ENCODE assay signal across 24 cellular contexts in genomic region chr10:18608581-18608980, GRCh38.
"Had no signal": no experiment of that assay in that cellular context is flagged by ENCODE, and none has a peak within 500 bp of the region (broad histone marks: within the 10 kb centered on the region; RNA-seq: fewer than 3 reads in every experiment).

No MANE protein-coding gene starts in this region.

- H3K4me1 ChIP-seq: prostate gland, vagina had no signal

- FAIRE-seq: colon, frontal cortex had no signal

- H3K9me3 Mint-ChIP-seq: activated CD4-positive, alpha-beta T cell treated with anti-CD3 and anti-CD28 coated beads, Interleukin-2, amount 10 ng/mL, durations not matched to agents 7 days and 5 days; activated naive CD4-positive, alpha-beta T cell treated with anti-CD3 and anti-CD28 coated beads for 36 hours; activated naive CD8-positive, alpha-beta T cell treated with anti-CD3 and anti-CD28 coated beads, Interleukin-2, amount 50 U/mL, for 24 hours; activated T-cell treated with anti-CD3 and anti-CD28 coated beads, Interleukin-2, amount 50 U/mL, for 24 hours; activated T-helper 2 cell treated with anti-CD3 and anti-CD28 coated beads, Interferon-gamma antibody, Interleukin-2, Interleukin-4, amounts not matched to agents 10 μg/mL and 5 μg/mL and 100 μg/mL, durations not matched to agents 14 hours and 24 hours and 36 hours; memory B cell; neural crest cell; stimulated activated naive CD8-positive, alpha-beta T cell treated with anti-CD3 and anti-CD28 coated beads, Interleukin-15, amount 100 ng/mL, for 72 hours had no signal

- H3K27ac ChIP-seq: ascending aorta, cardiac muscle cell, dorsolateral prefrontal cortex, left lung, prostate gland, right atrium auricular region, skin epidermis, suprapubic skin, transverse colon, vagina had no signal

- H3K27me3 ChIP-seq: ascending aorta, cardiac muscle cell, dorsolateral prefrontal cortex, left lung, right atrium auricular region, suprapubic skin, transverse colon, vagina had no signal

- H3K9me3 ChIP-seq: ascending aorta, left lung, prostate gland, right atrium auricular region, suprapubic skin, transverse colon, vagina had no signal

- H3K4me1 Mint-ChIP-seq: activated CD4-positive, alpha-beta T cell treated with anti-CD3 and anti-CD28 coated beads, Interleukin-2, amount 10 ng/mL, durations not matched to agents 7 days and 5 days; memory B cell; stimulated activated naive CD8-positive, alpha-beta T cell treated with anti-CD3 and anti-CD28 coated beads, Interleukin-15, amount 100 ng/mL, for 72 hours had no signal

- ATAC-seq: activated CD8-positive, alpha-beta T cell treated with anti-CD3 and anti-CD28 coated beads, Interleukin-2, amount 10 ng/mL, durations not matched to agents 7 days and 5 days; left lung; stimulated activated naive CD8-positive, alpha-beta T cell treated with anti-CD3 and anti-CD28 coated beads, Interleukin-15, amount 100 ng/mL, for 72 hours had no signal

- H3K4me3 Mint-ChIP-seq: activated CD4-positive, alpha-beta T cell treated with anti-CD3 and anti-CD28 coated beads, Interleukin-2, amount 10 ng/mL, durations not matched to agents 7 days and 5 days; activated CD8-positive, alpha-beta T cell treated with anti-CD3 and anti-CD28 coated beads, Interleukin-2, amount 10 ng/mL, durations not matched to agents 7 days and 5 days; activated naive CD4-positive, alpha-beta T cell treated with anti-CD3 and anti-CD28 coated beads for 36 hours; activated naive CD8-positive, alpha-beta T cell treated with anti-CD3 and anti-CD28 coated beads, Interleukin-2, amount 50 U/mL, for 24 hours; activated T-cell treated with anti-CD3 and anti-CD28 coated beads, Interleukin-2, amount 50 U/mL, for 24 hours; memory B cell; neural crest cell; stimulated activated naive CD8-positive, alpha-beta T cell treated with anti-CD3 and anti-CD28 coated beads, Interleukin-15, amount 100 ng/mL, for 72 hours had no signal

- DNase-seq: activated CD4-positive, alpha-beta T cell treated with anti-CD3 and anti-CD28 coated beads, Interleukin-2, amount 10 ng/mL, durations not matched to agents 7 days and 5 days; activated CD8-positive, alpha-beta T cell treated with anti-CD3 and anti-CD28 coated beads, Interleukin-2, amount 10 ng/mL, durations not matched to agents 7 days and 5 days; activated naive CD4-positive, alpha-beta T cell treated with anti-CD3 and anti-CD28 coated beads for 36 hours; activated naive CD8-positive, alpha-beta T cell treated with anti-CD3 and anti-CD28 coated beads, Interleukin-2, amount 50 U/mL, for 24 hours; activated T-cell treated with anti-CD3 and anti-CD28 coated beads, Interleukin-2, amount 50 U/mL, for 24 hours; dorsolateral prefrontal cortex; erythroblast; head of caudate nucleus; left lung; stimulated activated CD4-positive, alpha-beta T cell treated with anti-CD3 and anti-CD28 coated beads, Interleukin-4, amount 100 ng/mL, for 1 hour; stimulated activated naive CD8-positive, alpha-beta T cell treated with anti-CD3 and anti-CD28 coated beads, Interleukin-15, amount 100 ng/mL, for 72 hours; transverse colon had no signal

- H3K4me3 ChIP-seq: ascending aorta, cardiac muscle cell, dorsolateral prefrontal cortex, left lung, prostate gland, right atrium auricular region, skin epidermis, suprapubic skin, transverse colon, vagina had no signal

- H3K27me3 Mint-ChIP-seq: activated CD4-positive, alpha-beta T cell treated with anti-CD3 and anti-CD28 coated beads, Interleukin-2, amount 10 ng/mL, durations not matched to agents 7 days and 5 days; activated naive CD8-positive, alpha-beta T cell treated with anti-CD3 and anti-CD28 coated beads, Interleukin-2, amount 50 U/mL, for 24 hours; activated T-cell treated with anti-CD3 and anti-CD28 coated beads, Interleukin-2, amount 50 U/mL, for 24 hours; memory B cell; stimulated activated naive CD8-positive, alpha-beta T cell treated with anti-CD3 and anti-CD28 coated beads, Interleukin-15, amount 100 ng/mL, for 72 hours had no signal

- H3K36me3 ChIP-seq: cardiac muscle cell, prostate gland, right atrium auricular region, transverse colon, vagina had no signal

- H3K27ac Mint-ChIP-seq: activated CD4-positive, alpha-beta T cell treated with anti-CD3 and anti-CD28 coated beads, Interleukin-2, amount 10 ng/mL, durations not matched to agents 7 days and 5 days; activated CD8-positive, alpha-beta T cell treated with anti-CD3 and anti-CD28 coated beads, Interleukin-2, amount 10 ng/mL, durations not matched to agents 7 days and 5 days; activated naive CD4-positive, alpha-beta T cell treated with anti-CD3 and anti-CD28 coated beads for 36 hours; activated naive CD8-positive, alpha-beta T cell treated with anti-CD3 and anti-CD28 coated beads, Interleukin-2, amount 50 U/mL, for 24 hours; activated T-cell treated with anti-CD3 and anti-CD28 coated beads, Interleukin-2, amount 50 U/mL, for 24 hours; activated T-helper 2 cell treated with anti-CD3 and anti-CD28 coated beads, Interferon-gamma antibody, Interleukin-2, Interleukin-4, amounts not matched to agents 10 μg/mL and 5 μg/mL and 100 μg/mL, durations not matched to agents 14 hours and 24 hours and 36 hours; memory B cell had no signal
